ENCODE assay signal across 9 cellular contexts in the genomic region with DNA sequence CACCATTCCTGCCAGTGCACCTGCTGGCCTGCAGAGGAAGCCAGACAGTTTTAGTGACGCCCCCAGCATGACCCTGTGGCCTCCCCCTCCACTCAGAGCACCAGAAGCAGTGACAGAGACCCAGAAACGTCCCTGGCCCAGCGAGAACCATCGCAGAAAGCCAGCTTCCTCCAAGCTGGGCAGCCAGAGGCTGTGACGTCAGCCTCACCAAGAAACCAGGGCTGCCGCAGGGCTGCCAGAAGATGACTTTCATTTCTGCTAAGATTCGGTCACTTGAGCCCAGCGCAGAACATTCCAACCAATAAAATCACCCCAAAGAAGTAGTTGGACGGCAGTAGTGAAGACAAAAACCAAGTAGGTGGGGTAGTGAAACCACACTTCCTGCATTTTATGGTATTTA. TPM values are rescaled to one million over a fixed set of nuclear protein-coding genes. Genes with fewer than 3 reads are reported as not detected.
A peak's percentile ranks its signal among the peaks of the same experiment; 100 is the strongest.
DNase-seq lines count a peak whose midpoint lies in the region; ATAC-seq and TF ChIP-seq lines count a peak whose summit lies in the region.
"Had no signal": no experiment of that assay in that cellular context is flagged by ENCODE, and none has a peak within 500 bp of the region (broad histone marks: within the 10 kb centered on the region; RNA-seq: fewer than 3 reads in every experiment).

No MANE protein-coding gene starts in this region.

- H2BK15ac ChIP-seq in mesenchymal stem cell (ENCODE audit: low read depth, poor library complexity, severe bottlenecking), result no peak overlapping the region

- H3K36me3 ChIP-seq in mesenchymal stem cell (ENCODE audit: control insufficient read depth in 1 of 2, insufficient read depth in 2 of 2, low read depth in 1 of 2, low read length in 2 of 2), result no peaks in the 10 kb centered on the region
- H3K36me3 ChIP-seq in lower lobe of right lung, result no peaks in the 10 kb centered on the region

- peaks cover 12% of the 10 kb centered on the region for H3K4me1 ChIP-seq in mesenchymal stem cell (ENCODE audit: control insufficient read depth, insufficient read depth, low read depth, low read length)
- H3K4me1 ChIP-seq in lower lobe of right lung, result peaks cover 17% of the 10 kb centered on the region

- intact Hi-C loops in lower lobe of right lung (cut with DNase I), result no loop called here

- no peak overlapping the region for H2BK12ac ChIP-seq in mesenchymal stem cell (ENCODE audit: low read length in 2 of 2)

- H3K23ac ChIP-seq in mesenchymal stem cell (ENCODE audit: low read length in 2 of 2), result no peak overlapping the region

- no peak overlapping the region for H4K91ac ChIP-seq in mesenchymal stem cell (ENCODE audit: low read length)

- H3K9me3 ChIP-seq in mesenchymal stem cell (ENCODE audit: control insufficient read depth, low read length), result no peaks in the 10 kb centered on the region
- no peaks in the 10 kb centered on the region for H3K9me3 ChIP-seq in lower lobe of right lung

- H4K8ac ChIP-seq in mesenchymal stem cell (ENCODE audit: low read length), result no peak overlapping the region

- no peaks in the 10 kb centered on the region for H3K79me1 ChIP-seq in mesenchymal stem cell (replicated peaks; ENCODE audit: low read length, poor library complexity, severe bottlenecking)

- H3K14ac ChIP-seq in mesenchymal stem cell (ENCODE audit: low read length in 2 of 2), result no peak overlapping the region

- H3K27ac ChIP-seq in mesenchymal stem cell (ENCODE audit: low read length, poor library complexity, severe bottlenecking) (no peak overlapping the region), lower lobe of right lung (no peak overlapping the region)

- H3K27me3 ChIP-seq in mesenchymal stem cell (ENCODE audit: control insufficient read depth in 1 of 2, insufficient read depth in 1 of 2, low read length in 2 of 2) (peaks cover 14 to 30% of the 10 kb centered on the region in 2 experiments), lower lobe of right lung (ENCODE audit: low read depth) (peaks cover 14% of the 10 kb centered on the region)

- no peak overlapping the region for H2AK5ac ChIP-seq in mesenchymal stem cell (ENCODE audit: low read length, severe bottlenecking)

- no peak overlapping the region for H2AFZ ChIP-seq in mesenchymal stem cell (ENCODE audit: low read depth, low read length)

- no peak overlapping the region for H3K4ac ChIP-seq in mesenchymal stem cell (ENCODE audit: low read depth in 1 of 2, low read length in 2 of 2)

- DNase-seq in AG20443 (ENCODE audit: low spot score) (peak; percentile 89), RPMI7951 (ENCODE audit: low read depth) (peak; percentile 67), mesenchymal stem cell (no peak), lower lobe of right lung (no peak), RKO (ENCODE audit: low spot score) (no peak), occipital lobe (lab: John Stamatoyannopoulos, UW) (no peak), SK-N-DZ (ENCODE audit: low spot score) (no peak)
- DNase-seq: DMS79 treated with DMSO at 0.1 percent for 48 hours had no signal

- no peak overlapping the region for H2BK120ac ChIP-seq in mesenchymal stem cell (ENCODE audit: low read depth, low read length)

- no peak for TF ChIP-seq CTCF in lower lobe of right lung (IDR thresholded peaks at IDR 0.05)

- no peak overlapping the region for H3K4me2 ChIP-seq in mesenchymal stem cell (ENCODE audit: low read length, poor library complexity, severe bottlenecking)

- ATAC-seq in GM21515 (IDR thresholded peaks at IDR 0.05; ENCODE audit: unreplicated experiment) (peak; percentile 45), lower lobe of right lung (no peak)

- WGBS in mesenchymal stem cell, result 66% methylated on average over 6 of the region's 9 CpGs

- H3K9ac ChIP-seq in mesenchymal stem cell (ENCODE audit: low read length), result peak overlapping the region; percentile 68

- H3K4me3 ChIP-seq in mesenchymal stem cell (ENCODE audit: insufficient read depth in 1 of 2, low read depth in 1 of 2, low read length in 2 of 2), result peak overlapping the region in 1 of 2 experiments; percentile 42
- no peak overlapping the region for H3K4me3 ChIP-seq in lower lobe of right lung

- H3K18ac ChIP-seq in mesenchymal stem cell (ENCODE audit: low read depth in 1 of 2, low read length in 2 of 2), result no peak overlapping the region

- no peak overlapping the region for H2BK5ac ChIP-seq in mesenchymal stem cell (ENCODE audit: low read depth, low read length, poor library complexity, severe bottlenecking)

RNA-seq across cellular contexts. Expression of gene RPL32, which starts 29.6 kb away (rescaled TPM):
- total RNA-seq in RPMI7951 (2014; rRNA removed; shearing (Covaris generic)), result 1,815 and 2,401 TPM in 2 replicates
- polyA plus RNA-seq in mesenchymal stem cell (2013, experiment 1 of 2), result 1,587 TPM
- 1,642 TPM for polyA plus RNA-seq in mesenchymal stem cell (2013, experiment 2 of 2)
- total RNA-seq in lower lobe of right lung (1,243 TPM), occipital lobe (2,076 TPM)
- 3,712 and 4,687 TPM in 2 replicates for polyA plus RNA-seq in SK-N-DZ (2014; cell fraction: cytosol; rRNA removed)
- polyA plus RNA-seq in SK-N-DZ (2014; cell fraction: nucleus; rRNA removed), result 1,219 and 2,794 TPM in 2 replicates

Comparison
In these comparisons a context has a peak if more than half of its experiments do, and no peak if none do; other contexts are left out.
1. DNase-seq: peak in AG20443 (single experiment) and RPMI7951 (single experiment); none in mesenchymal stem cell (single experiment), lower lobe of right lung (single experiment), RKO (single experiment), occipital lobe (single experiment) and SK-N-DZ (single experiment).